Comparison of ENCODE assay signal across 8 cellular contexts in genomic region chr12:76927170-76927784, GRCh38. TPM values are rescaled to one million over a fixed set of nuclear protein-coding genes. Genes with fewer than 3 reads are reported as not detected.
DNase-seq lines count a peak whose midpoint lies in the region; ATAC-seq and TF ChIP-seq lines count a peak whose summit lies in the region.

No MANE protein-coding gene starts in this region.

- no peaks in the 10 kb centered on the region for H3K36me3 ChIP-seq in SK-N-SH (replicated peaks in 1 of 2; ENCODE audit: control insufficient read depth in 1 of 2, insufficient read depth in 2 of 2, low read length in 1 of 2)

- no peak overlapping the region for H3K4me2 ChIP-seq in SK-N-SH

- H3K4me1 ChIP-seq in SK-N-SH (ENCODE audit: control insufficient read depth in 1 of 2, insufficient read depth in 2 of 2, low read depth in 1 of 2, low read length in 1 of 2) = no peaks in the 10 kb centered on the region

- H3K4me3 Mint-ChIP-seq in mesothelial cell of epicardium = no peak overlapping the region

- H3K27me3 Mint-ChIP-seq in mesothelial cell of epicardium (ENCODE audit: low read depth) = no peaks in the 10 kb centered on the region

- no peaks in the 10 kb centered on the region for H3K27me3 ChIP-seq in SK-N-SH (ENCODE audit: insufficient read depth)

- no peak overlapping the region for H3K27ac ChIP-seq in SK-N-SH (ENCODE audit: low read depth in 2 of 2, low read length in 1 of 2)

- no peaks in the 10 kb centered on the region for H4K20me1 ChIP-seq in SK-N-SH (ENCODE audit: insufficient read depth)

- no peaks in the 10 kb centered on the region for H3F3A ChIP-seq in SK-N-SH (replicated peaks; ENCODE audit: insufficient read depth)

- 71% methylated on average over 2 of the region's 2 CpGs for WGBS in SK-N-SH (ENCODE audit: low lambda C conversion rate)

- TF ChIP-seq RAD21 in SK-N-SH (IDR thresholded peaks at IDR 0.05; ENCODE audit: low read length) = peak; percentile 45

- no peaks in the 10 kb centered on the region for H3K36me3 Mint-ChIP-seq in mesothelial cell of epicardium

- H3K27ac Mint-ChIP-seq in mesothelial cell of epicardium = no peak overlapping the region

- H3K4me3 ChIP-seq in SK-N-SH (ENCODE audit: low read depth in 2 of 2, low read length in 1 of 2) = no peak overlapping the region

- ATAC-seq in SK-N-SH treated with all-trans-retinoic acid at 6 μM for 48 hours (no peak), GM21528 (IDR thresholded peaks at IDR 0.05; ENCODE audit: low FRiP score, unreplicated experiment) (no peak)

- H3K79me2 ChIP-seq in SK-N-SH (ENCODE audit: insufficient read depth) = no peaks in the 10 kb centered on the region

- H2AFZ ChIP-seq in SK-N-SH (ENCODE audit: low read depth) = no peak overlapping the region

- H3K9me3 Mint-ChIP-seq in mesothelial cell of epicardium = peaks cover 9% of the 10 kb centered on the region

- POLR2A ChIA-PET in SK-N-SH (lab: Yijun Ruan, JAX) = no interaction called here

- no peak for TF ChIP-seq EP300 in SK-N-SH (IDR thresholded peaks at IDR 0.05; ENCODE audit: borderline replicate concordance in 1 of 2, low read depth in 1 of 2, low read length in 1 of 2)

- TF ChIP-seq CTCF in SK-N-SH (IDR thresholded peaks at IDR 0.05) (peak; percentile 53), mesothelial cell of epicardium (IDR thresholded peaks at IDR 0.05; ENCODE audit: unreplicated experiment) (no peak)

- peaks cover 13% of the 10 kb centered on the region for H3K4me1 Mint-ChIP-seq in mesothelial cell of epicardium

- CTCF ChIA-PET in SK-N-SH (lab: Yijun Ruan, JAX) = interaction anchor here (1.1 kb wide), 1 partner anchor 12 kb away, joined by 3 read pairs; no protein-coding TSS in a partner anchor

- DNase-seq in SK-N-SH (peak; percentile 49), LHCN-M2 (ENCODE audit: low read depth) (peak; percentile 67), iPS-NIHi7 (ENCODE audit: extremely low spot score) (peak; percentile 80), NCI-H2029 (lab: John Stamatoyannopoulos, UW) (no peak), mesothelial cell of epicardium (ENCODE audit: low spot score in 2 of 2, unreplicated experiment in 2 of 2) (no peak)
- DNase-seq in activated CD8-positive, alpha-beta memory T cell treated with anti-CD3 and anti-CD28 coated beads, Interleukin-2, amount 50 U/mL, for 48 hours = peak; percentile 72

- no peak overlapping the region for H3K9ac ChIP-seq in SK-N-SH

- H3K9me2 ChIP-seq in SK-N-SH = no peaks in the 10 kb centered on the region

- no peaks in the 10 kb centered on the region for H3K9me3 ChIP-seq in SK-N-SH

TF ChIP-seq in SK-N-SH, 30 proteins besides CTCF, POLR2A, EP300 and RAD21 (continues in another document):
- TF ChIP-seq TEAD4 (IDR thresholded peaks at IDR 0.05; ENCODE audit: borderline replicate concordance, insufficient read depth) = no peak
- no peak for TF ChIP-seq JUND (IDR thresholded peaks at IDR 0.05)
- no peak for TF ChIP-seq MAX (IDR thresholded peaks at IDR 0.05; ENCODE audit: low read depth)
- no peak for TF ChIP-seq ZBTB33 (IDR thresholded peaks at IDR 0.05; ENCODE audit: borderline replicate concordance, low read depth)
- TF ChIP-seq YY1 (IDR thresholded peaks at IDR 0.05; ENCODE audit: low read depth) = no peak
- no peak for TF ChIP-seq FOXJ3 (CRISPR knock-in tag; IDR thresholded peaks at IDR 0.05)
- no peak for TF ChIP-seq FOXM1 (IDR thresholded peaks at IDR 0.05; ENCODE audit: low read depth)
- no peak for TF ChIP-seq RXRA (IDR thresholded peaks at IDR 0.05; ENCODE audit: borderline replicate concordance, low read depth)
- no peak for TF ChIP-seq EZH2phosphoT487 (IDR thresholded peaks at IDR 0.05; ENCODE audit: borderline replicate concordance, low read depth)
- TF ChIP-seq USF2 (IDR thresholded peaks at IDR 0.05; ENCODE audit: borderline replicate concordance, low read depth, low read length) = no peak
- no peak for TF ChIP-seq TCF12 (IDR thresholded peaks at IDR 0.05)
- TF ChIP-seq ELF1 (IDR thresholded peaks at IDR 0.05) = no peak

TF ChIP-seq in SK-N-SH treated with all-trans-retinoic acid at 6 μM for 48 hours, 23 proteins besides CTCF, POLR2A, EP300 and RAD21:
- no peak for TF ChIP-seq PATZ1 (CRISPR knock-in tag; IDR thresholded peaks at IDR 0.05; ENCODE audit: borderline replicate concordance)
- no peak for TF ChIP-seq ZC3H10 (CRISPR knock-in tag; IDR thresholded peaks at IDR 0.05)
- TF ChIP-seq SNAI2 (CRISPR knock-in tag; IDR thresholded peaks at IDR 0.05) = no peak
- no peak for TF ChIP-seq TSHZ2 (CRISPR knock-in tag; IDR thresholded peaks at IDR 0.05)
- TF ChIP-seq GLIS3 (CRISPR knock-in tag; IDR thresholded peaks at IDR 0.05) = no peak
- no peak for TF ChIP-seq ISL1 (CRISPR knock-in tag; IDR thresholded peaks at IDR 0.05)
- no peak for TF ChIP-seq CSDC2 (CRISPR knock-in tag; IDR thresholded peaks at IDR 0.05)
- no peak for TF ChIP-seq ZNF70 (CRISPR knock-in tag; IDR thresholded peaks at IDR 0.05)
- no peak for TF ChIP-seq OSR1 (CRISPR knock-in tag; IDR thresholded peaks at IDR 0.05)

RNA-seq across cellular contexts. Expression of gene CSRP2, which starts 48.5 kb away (rescaled TPM):
- 87.6 and 98.2 TPM in 2 replicates for polyA plus RNA-seq in SK-N-SH (2012; rRNA removed)
- 107 and 122 TPM in 2 replicates for polyA plus RNA-seq in SK-N-SH (2012; cell fraction: cytosol; rRNA removed)
- 31.1 and 45.1 TPM in 2 replicates for polyA plus RNA-seq in SK-N-SH (2012; cell fraction: nucleus; rRNA removed)
- 65.0 and 68.5 TPM in 2 replicates for total RNA-seq in LHCN-M2 (2014; rRNA removed)
- 162 TPM for polyA plus RNA-seq in LHCN-M2 (2012)
- total RNA-seq in mesothelial cell of epicardium = 81.6 to 86.3 TPM (median 81.8 TPM) in 3 replicates

Comparison
In these comparisons a context has a peak if more than half of its experiments do, and no peak if none do; other contexts are left out.
1. DNase-seq: peak in SK-N-SH (single experiment), LHCN-M2 (single experiment), activated CD8-positive, alpha-beta memory T cell treated with anti-CD3 and anti-CD28 coated beads, Interleukin-2, amount 50 U/mL, for 48 hours (single experiment) and iPS-NIHi7 (single experiment); none in NCI-H2029 (single experiment) and mesothelial cell of epicardium (0 of 2).